In genomic region chr7:150778738-150779301, GRCh38 we compare ENCODE assay signal across 8 cellular contexts. TPM values are rescaled to one million over a fixed set of nuclear protein-coding genes. Genes with fewer than 3 reads are reported as not detected.
DNase-seq lines count a peak whose midpoint lies in the region; ATAC-seq and TF ChIP-seq lines count a peak whose summit lies in the region.

No MANE protein-coding gene starts in this region.

- no peak overlapping the region for H3K27ac Mint-ChIP-seq in Caco-2 (ENCODE audit: unreplicated experiment)

- POLR2A ChIA-PET in Caco-2 (lab: Charles Lee), result no interaction called here

- CTCF ChIA-PET in Caco-2 (lab: Charles Lee), result interaction anchor here (0.7 to 1.3 kb wide), 7 partner anchors 9 to 119 kb away, joined by 3 to 9 read pairs (median 4); no protein-coding TSS in a partner anchor

- peaks cover 3% of the 10 kb centered on the region for H3K27me3 Mint-ChIP-seq in Caco-2 (ENCODE audit: insufficient read depth, unreplicated experiment)

- intact Hi-C loops in Caco-2 (cut with micrococcal nuclease; ENCODE audit: unreplicated experiment), result loop anchor here (1.0 to 5.0 kb wide), 5 partner anchors 30 to 208 kb away; no protein-coding TSS in a partner anchor

- H3K4me3 ChIP-seq in Caco-2 (ENCODE audit: low read depth, low read length) (no peak overlapping the region), endocrine pancreas (ENCODE audit: control insufficient read depth, insufficient read depth, low read length) (peak overlapping the region; percentile 38)

- H3K36me3 ChIP-seq in Caco-2 (ENCODE audit: control insufficient read depth, insufficient read depth, low read length) (no peaks in the 10 kb centered on the region), endocrine pancreas (ENCODE audit: control insufficient read depth, insufficient read depth, low read length) (no peaks in the 10 kb centered on the region)

- H3K9me3 ChIP-seq in Caco-2, result peaks cover 4% of the 10 kb centered on the region; the same call in 1 of the 2 replicates
- no peaks in the 10 kb centered on the region for H3K9me3 ChIP-seq in endocrine pancreas (ENCODE audit: control insufficient read depth, low read length)

- no peaks in the 10 kb centered on the region for H3K9me3 Mint-ChIP-seq in Caco-2 (ENCODE audit: unreplicated experiment)

- H3K27me3 ChIP-seq in Caco-2 (replicated peaks; ENCODE audit: control insufficient read depth, insufficient read depth, low read length) (no peaks in the 10 kb centered on the region), endocrine pancreas (ENCODE audit: control insufficient read depth, insufficient read depth, low read length) (no peaks in the 10 kb centered on the region)

- H3K4me3 Mint-ChIP-seq in Caco-2 (ENCODE audit: unreplicated experiment), result no peak overlapping the region

- H3K4me1 ChIP-seq in Caco-2 (peaks cover 4% of the 10 kb centered on the region), endocrine pancreas (ENCODE audit: control insufficient read depth, insufficient read depth, low read length) (peaks cover 5% of the 10 kb centered on the region)

- no peak overlapping the region for H3K9ac ChIP-seq in endocrine pancreas (ENCODE audit: control insufficient read depth, insufficient read depth, low read length)

- H3K4me1 Mint-ChIP-seq in Caco-2 (ENCODE audit: low read depth, unreplicated experiment), result peaks cover 7% of the 10 kb centered on the region

- DNase-seq in Caco-2 (peak; percentile 80 to 87), NCI-H774 (lab: John Stamatoyannopoulos, UW) (peak; percentile 70), middle frontal gyrus (ENCODE audit: extremely low spot score, low spot score) (peak; percentile 58)
- DNase-seq in activated CD8-positive, alpha-beta memory T cell treated with anti-CD3 and anti-CD28 coated beads for 24 hours, result peak; percentile 88
- DNase-seq in stimulated activated CD8-positive, alpha-beta memory T cell treated with anti-CD3 and anti-CD28 coated beads, Interleukin-4, amount 100 ng/mL, for 1 hour (ENCODE audit: low read depth in 2 of 2, low spot score in 1 of 2), result peak; percentile 43 to 59

- H3K36me3 Mint-ChIP-seq in Caco-2 (ENCODE audit: insufficient read depth, unreplicated experiment), result no peaks in the 10 kb centered on the region

- BruUV-seq in Caco-2 (replicated peaks; lab: Mats Ljungman, UMichigan), result no TSS peak

- peak; percentile 64 for ATAC-seq in HG03520 (IDR thresholded peaks at IDR 0.05; ENCODE audit: unreplicated experiment)
- no peak for ATAC-seq in GM21390 (IDR thresholded peaks at IDR 0.05; ENCODE audit: unreplicated experiment)

- TF ChIP-seq CTCF in Caco-2 (IDR thresholded peaks at IDR 0.05; ENCODE audit: insufficient read depth in 1 of 2, low read depth in 1 of 2, low read length in 1 of 2, severe bottlenecking in 1 of 2, unreplicated experiment in 1 of 2), result peak; percentile 86 to 90

RNA-seq across cellular contexts. Expression of gene TMEM176B, which starts 21.3 kb away (rescaled TPM):
- total RNA-seq in Caco-2 (2022), result 31.4 and 35.8 TPM in 2 replicates

RNA-seq across cellular contexts. Expression of gene TMEM176A, which starts 21.7 kb away (rescaled TPM):
- total RNA-seq in Caco-2 (2022), result 38.7 and 49.6 TPM in 2 replicates

RNA-seq across cellular contexts. Expression of gene GIMAP5, which starts 41.6 kb away (rescaled TPM):
- not detected in 2 replicates for total RNA-seq in Caco-2 (2022)
